1 cellular context compared by ENCODE assay signal in the genomic region with DNA sequence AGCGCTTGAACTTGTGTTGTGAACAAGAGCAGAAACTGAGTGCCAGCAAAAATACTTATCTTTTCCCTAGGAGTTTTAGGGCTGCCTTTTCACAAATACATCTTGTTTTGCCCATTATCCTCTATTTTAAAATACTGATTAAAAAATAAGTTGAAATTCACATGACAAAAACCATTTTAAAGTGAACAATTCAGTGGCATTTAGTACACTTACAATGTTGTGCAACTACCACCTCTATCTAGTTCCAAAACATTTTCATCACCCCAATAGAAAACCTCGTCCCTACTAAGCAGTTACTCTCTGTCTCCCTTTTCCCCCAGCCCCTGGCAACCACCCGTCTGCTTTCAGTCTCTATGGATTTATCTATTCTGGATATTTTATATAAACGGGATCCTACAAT.
TF ChIP-seq lines count a peak whose summit lies in the region.

No MANE protein-coding gene starts in this region.

TF ChIP-seq in H1, 55 proteins besides CTCF, POLR2A, EP300 and RAD21:
- TF ChIP-seq BCL11A (IDR thresholded peaks at IDR 0.05; ENCODE audit: low read depth in 2 of 2, low read length in 2 of 2): no peak
- no peak for TF ChIP-seq SIN3A (conservative IDR thresholded peaks at IDR 0.05 in 1 of 2, IDR thresholded peaks at IDR 0.05 in 1 of 2; ENCODE audit: low read depth in 1 of 2, low read length in 2 of 2)
- TF ChIP-seq EGR1 (IDR thresholded peaks at IDR 0.05; ENCODE audit: borderline replicate concordance, low read depth, low read length): no peak
- TF ChIP-seq RFX5 (IDR thresholded peaks at IDR 0.05; ENCODE audit: borderline replicate concordance, low read depth, low read length): no peak
- no peak for TF ChIP-seq BACH1 (IDR thresholded peaks at IDR 0.05; ENCODE audit: low read length)
- no peak for TF ChIP-seq SRF (IDR thresholded peaks at IDR 0.05; ENCODE audit: low read depth, low read length)
- no peak for TF ChIP-seq RBBP5 (IDR thresholded peaks at IDR 0.05; ENCODE audit: borderline replicate concordance, low read depth, low read length)
